ENCODE assay signal across 10 cellular contexts in genomic region chr4:184966053-184966691, GRCh38. TPM values are rescaled to one million over a fixed set of nuclear protein-coding genes. Genes with fewer than 3 reads are reported as not detected.
"Had no signal": no experiment of that assay in that cellular context is flagged by ENCODE, and none has a peak within 500 bp of the region (broad histone marks: within the 10 kb centered on the region; RNA-seq: fewer than 3 reads in every experiment).

No MANE protein-coding gene starts in this region.

RNA-seq across cellular contexts. Expression of gene HELT, which starts 52.1 kb away (rescaled TPM):
- total RNA-seq: activated CD8-positive, alpha-beta memory T cell treated with anti-CD3 and anti-CD28 coated beads for 36 hours; colonic mucosa; frontal cortex; kidney epithelial cell; lung microvascular endothelial cell; osteocyte; prostate gland; right cardiac atrium; T-helper 1 cell treated with Interleukin-12 subunit alpha and Interleukin-12 subunit beta and Interleukin-4 antibody, amounts not matched to agents 30 ng/mL and 1 ng/mL, for 36 hours had no signal
- polyA plus RNA-seq: esophagus, right cardiac atrium had no signal
